In genomic region chr6:31701666-31702420, GRCh38 we compare ENCODE assay signal across 8 cellular contexts. TPM values are rescaled to one million over a fixed set of nuclear protein-coding genes. Genes with fewer than 3 reads are reported as not detected.
A peak's percentile ranks its signal among the peaks of the same experiment; 100 is the strongest.
DNase-seq lines count a peak whose midpoint lies in the region; ATAC-seq and TF ChIP-seq lines count a peak whose summit lies in the region.

No MANE protein-coding gene starts in this region.

- no peak overlapping the region for H2AFZ ChIP-seq in Karpas-422 (ENCODE audit: low read length)

- DNase-seq in BJ (ENCODE audit: low read depth) (no peak), Karpas-422 (peak; percentile 79), spleen (no peak), midbrain (lab: John Stamatoyannopoulos, UW) (no peak), NCI-H345 (lab: John Stamatoyannopoulos, UW) (no peak)
- DNase-seq in activated T-helper 2 cell treated with anti-CD3 and anti-CD28 coated beads, Interferon-gamma antibody, Interleukin-2, Interleukin-4, amounts not matched to agents 10 μg/mL and 5 μg/mL and 100 μg/mL, durations not matched to agents 14 hours and 24 hours and 36 hours (ENCODE audit: low spot score) = no peak

- H3K4me1 Mint-ChIP-seq in activated T-helper 2 cell treated with anti-CD3 and anti-CD28 coated beads, Interferon-gamma antibody, Interleukin-2, Interleukin-4, amounts not matched to agents 10 μg/mL and 5 μg/mL and 100 μg/mL, durations not matched to agents 14 hours and 24 hours and 36 hours (ENCODE audit: low read depth) = peaks cover 28% of the 10 kb centered on the region

- H3K36me3 ChIP-seq in BJ (ENCODE audit: control insufficient read depth, insufficient read depth, low read length) (peaks cover 1% of the 10 kb centered on the region; the same call in 1 of the 2 replicates), Karpas-422 (ENCODE audit: insufficient read depth, low read length) (no peaks in the 10 kb centered on the region; the same call in 1 of the 2 replicates), iPS-15b (ENCODE audit: control insufficient read depth, insufficient read depth, low read length) (peaks cover 8% of the 10 kb centered on the region), spleen (peaks cover 0 to 49% (median 26%) of the 10 kb centered on the region in 6 donors)

- intact Hi-C loops in activated T-helper 2 cell treated with anti-CD3 and anti-CD28 coated beads, Interferon-gamma antibody, Interleukin-2, Interleukin-4, amounts not matched to agents 10 μg/mL and 5 μg/mL and 100 μg/mL, durations not matched to agents 14 hours and 24 hours and 36 hours (cut with micrococcal nuclease) = loop anchor here (2.0 kb wide), 1 partner anchor 37 kb away; the partner anchor contains the start of gene GPANK1
- intact Hi-C loops in spleen (cut with DNase I; ENCODE audit: low total_unique reads) = no loop called here

- H3K4me3 ChIP-seq in BJ (ENCODE audit: low read depth, low read length) (peak overlapping the region; percentile 62), Karpas-422 (ENCODE audit: low read length) (peak overlapping the region; percentile 84), iPS-15b (ENCODE audit: low read depth, low read length) (peak overlapping the region; percentile 95), spleen (peak overlapping the region; percentile 52 to 82 (median 61))

- H3K9ac ChIP-seq in Karpas-422 (ENCODE audit: low read length) = peak overlapping the region; percentile 92
- H3K9ac ChIP-seq in iPS-15b (ENCODE audit: low read depth, low read length) = peak overlapping the region; percentile 90

- peaks cover 27% of the 10 kb centered on the region for H3K79me2 ChIP-seq in Karpas-422 (ENCODE audit: low read length)

- peaks cover 18% of the 10 kb centered on the region for H3K36me3 Mint-ChIP-seq in activated T-helper 2 cell treated with anti-CD3 and anti-CD28 coated beads, Interferon-gamma antibody, Interleukin-2, Interleukin-4, amounts not matched to agents 10 μg/mL and 5 μg/mL and 100 μg/mL, durations not matched to agents 14 hours and 24 hours and 36 hours (ENCODE audit: low read depth)

- peak overlapping the region; percentile 98 for H3K27ac Mint-ChIP-seq in activated T-helper 2 cell treated with anti-CD3 and anti-CD28 coated beads, Interferon-gamma antibody, Interleukin-2, Interleukin-4, amounts not matched to agents 10 μg/mL and 5 μg/mL and 100 μg/mL, durations not matched to agents 14 hours and 24 hours and 36 hours

- H3K4me3 Mint-ChIP-seq in activated T-helper 2 cell treated with anti-CD3 and anti-CD28 coated beads, Interferon-gamma antibody, Interleukin-2, Interleukin-4, amounts not matched to agents 10 μg/mL and 5 μg/mL and 100 μg/mL, durations not matched to agents 14 hours and 24 hours and 36 hours (ENCODE audit: low read depth) = peak overlapping the region; percentile 99

- H3K4me2 ChIP-seq in Karpas-422 (ENCODE audit: low read depth, low read length, poor library complexity, severe bottlenecking) = peak overlapping the region; percentile 93

- H3K27me3 Mint-ChIP-seq in activated T-helper 2 cell treated with anti-CD3 and anti-CD28 coated beads, Interferon-gamma antibody, Interleukin-2, Interleukin-4, amounts not matched to agents 10 μg/mL and 5 μg/mL and 100 μg/mL, durations not matched to agents 14 hours and 24 hours and 36 hours (ENCODE audit: low read depth) = no peaks in the 10 kb centered on the region

- 22 to 37% (median 32%) methylated on average over 8 of the region's 8 CpGs for WGBS in spleen, 5 donors

- H3K27me3 ChIP-seq in BJ (ENCODE audit: control insufficient read depth, insufficient read depth, low read length) (no peaks in the 10 kb centered on the region), Karpas-422 (ENCODE audit: low read length) (no peaks in the 10 kb centered on the region), iPS-15b (ENCODE audit: control insufficient read depth, insufficient read depth, low read length) (no peaks in the 10 kb centered on the region), spleen (replicated peaks in 1 of 7) (no peaks in the 10 kb centered on the region)

- no peaks in the 10 kb centered on the region for H3K9me3 Mint-ChIP-seq in activated T-helper 2 cell treated with anti-CD3 and anti-CD28 coated beads, Interferon-gamma antibody, Interleukin-2, Interleukin-4, amounts not matched to agents 10 μg/mL and 5 μg/mL and 100 μg/mL, durations not matched to agents 14 hours and 24 hours and 36 hours

- TF ChIP-seq CTCF in BJ (IDR thresholded peaks at IDR 0.05; ENCODE audit: insufficient read depth, low read depth, low read length) = no peak
- no peak for TF ChIP-seq CTCF in spleen (IDR thresholded peaks at IDR 0.05 in 8 of 11, conservative IDR thresholded peaks at IDR 0.05 in 3 of 11)

- CTCF ChIA-PET in BJ (lab: Yijun Ruan, JAX) = interaction anchor here (1.1 to 1.9 kb wide), 2 partner anchors 12 to 188 kb away, joined by 3 to 4 read pairs; no protein-coding TSS in a partner anchor

- no peak for ATAC-seq in HG03135 (IDR thresholded peaks at IDR 0.05; ENCODE audit: unreplicated experiment)

- H3K27ac ChIP-seq in Karpas-422 (ENCODE audit: low read length) (peak overlapping the region; percentile 86), spleen (peak overlapping the region; percentile 97 to 100 (median 99))

- H3K9me2 ChIP-seq in Karpas-422 (replicated peaks; ENCODE audit: insufficient read depth, low read length) = no peaks in the 10 kb centered on the region

- H3K4me1 ChIP-seq in Karpas-422 (ENCODE audit: low read length) = peaks cover 34% of the 10 kb centered on the region
- peaks cover 2% of the 10 kb centered on the region for H3K4me1 ChIP-seq in iPS-15b (ENCODE audit: control insufficient read depth, insufficient read depth, low read length)
- peaks cover 15 to 64% (median 39%) of the 10 kb centered on the region in 6 donors for H3K4me1 ChIP-seq in spleen

- H3K9me3 ChIP-seq in Karpas-422 (ENCODE audit: low read length) (no peaks in the 10 kb centered on the region), iPS-15b (ENCODE audit: control insufficient read depth, insufficient read depth, low read length) (no peaks in the 10 kb centered on the region), spleen (no peaks in the 10 kb centered on the region)

- TF ChIP-seq POLR2A in spleen (IDR thresholded peaks at IDR 0.05) = no peak

- POLR2A ChIA-PET in BJ (lab: Charles Lee) = interaction anchor here (0.7 kb wide), 1 partner anchor 61 kb away, joined by 4 read pairs; no protein-coding TSS in a partner anchor

- H4K20me1 ChIP-seq in Karpas-422 (ENCODE audit: insufficient read depth, low read depth, low read length) = no peaks in the 10 kb centered on the region

RNA-seq across cellular contexts. Expression of gene ABHD16A, which starts 1.3 kb away (rescaled TPM):
- 44.2 and 53.3 TPM in 2 replicates for polyA plus RNA-seq in BJ (2011; rRNA removed)
- polyA minus RNA-seq in BJ (2011; rRNA and poly(A)+ RNA removed) = 24.3 and 52.0 TPM in 2 replicates
- 55.6 and 92.1 TPM in 2 replicates for total RNA-seq in Karpas-422 (2014; rRNA removed; shearing (Covaris generic); ENCODE audit: low replicate concordance)
- total RNA-seq in activated T-helper 2 cell treated with anti-CD3 and anti-CD28 coated beads, Interferon-gamma antibody, Interleukin-2, Interleukin-4, amounts not matched to agents 10 μg/mL and 5 μg/mL and 100 μg/mL, durations not matched to agents 14 hours and 24 hours and 36 hours = 51.4 and 52.7 TPM in 2 replicates
- 10 to 100 TPM; 55.8 to 80.7 (median 71.1) TPM for total RNA-seq in spleen
- polyA plus RNA-seq in spleen = 10 to 100 TPM; 30.2 to 42.3 (median 34.4) TPM

RNA-seq across cellular contexts. Expression of gene LY6G6F, which starts 4.8 kb away (rescaled TPM):
- polyA plus RNA-seq in BJ (2011; rRNA removed) (not detected in 2 replicates), spleen (under 1 TPM; 0.11 to 0.68 (median 0.35) TPM)
- polyA minus RNA-seq in BJ (2011; rRNA and poly(A)+ RNA removed) = not detected in 2 replicates
- total RNA-seq in Karpas-422 (2014; rRNA removed; shearing (Covaris generic); ENCODE audit: low replicate concordance) = not detected in 2 replicates
- not detected in 2 replicates for total RNA-seq in activated T-helper 2 cell treated with anti-CD3 and anti-CD28 coated beads, Interferon-gamma antibody, Interleukin-2, Interleukin-4, amounts not matched to agents 10 μg/mL and 5 μg/mL and 100 μg/mL, durations not matched to agents 14 hours and 24 hours and 36 hours
- 1 to 10 TPM; 1.6 to 4.9 (median 2.2) TPM for total RNA-seq in spleen

RNA-seq across cellular contexts. Expression of gene LY6G6D, which starts 13.3 kb away (rescaled TPM):
- polyA plus RNA-seq in BJ (2011; rRNA removed) = not detected in 2 replicates
- polyA minus RNA-seq in BJ (2011; rRNA and poly(A)+ RNA removed) = not detected in 2 replicates
- not detected in 2 replicates for total RNA-seq in Karpas-422 (2014; rRNA removed; shearing (Covaris generic); ENCODE audit: low replicate concordance)
- total RNA-seq in activated T-helper 2 cell treated with anti-CD3 and anti-CD28 coated beads, Interferon-gamma antibody, Interleukin-2, Interleukin-4, amounts not matched to agents 10 μg/mL and 5 μg/mL and 100 μg/mL, durations not matched to agents 14 hours and 24 hours and 36 hours = not detected in 2 replicates
- not detected for total RNA-seq in spleen
- not detected for polyA plus RNA-seq in spleen

RNA-seq across cellular contexts. Expression of gene LY6G6C, which starts 19.7 kb away (rescaled TPM):
- polyA plus RNA-seq in BJ (2011; rRNA removed) = not detected in 2 replicates
- not detected in 2 replicates for polyA minus RNA-seq in BJ (2011; rRNA and poly(A)+ RNA removed)
- not detected in 2 replicates for total RNA-seq in Karpas-422 (2014; rRNA removed; shearing (Covaris generic); ENCODE audit: low replicate concordance)
- total RNA-seq in activated T-helper 2 cell treated with anti-CD3 and anti-CD28 coated beads, Interferon-gamma antibody, Interleukin-2, Interleukin-4, amounts not matched to agents 10 μg/mL and 5 μg/mL and 100 μg/mL, durations not matched to agents 14 hours and 24 hours and 36 hours = not detected in 2 replicates
- total RNA-seq in spleen = under 1 TPM in 2 of 7 donors, not detected in 5; 0.49 to 0.77 TPM
- not detected for polyA plus RNA-seq in spleen

RNA-seq across cellular contexts. Expression of gene LY6G5C, which starts 21.0 kb away (rescaled TPM):
- polyA plus RNA-seq in BJ (2011; rRNA removed) (3.1 and 3.6 TPM in 2 replicates), spleen (1 to 10 TPM; 3.3 to 4.3 (median 3.5) TPM)
- polyA minus RNA-seq in BJ (2011; rRNA and poly(A)+ RNA removed) = 1.1 and 1.5 TPM in 2 replicates
- total RNA-seq in Karpas-422 (2014; rRNA removed; shearing (Covaris generic); ENCODE audit: low replicate concordance) = 0.51 TPM in 1 of 2 replicates, not detected in the other
- 4.6 and 4.8 TPM in 2 replicates for total RNA-seq in activated T-helper 2 cell treated with anti-CD3 and anti-CD28 coated beads, Interferon-gamma antibody, Interleukin-2, Interleukin-4, amounts not matched to agents 10 μg/mL and 5 μg/mL and 100 μg/mL, durations not matched to agents 14 hours and 24 hours and 36 hours
- total RNA-seq in spleen = 1 to 10 TPM; 3.3 to 7.9 (median 5.8) TPM
